ENCODE assay signal across 1 cellular context in genomic region chr14:71321556-71322315, GRCh38.
TF ChIP-seq lines count a peak whose summit lies in the region.

No MANE protein-coding gene starts in this region.

TF ChIP-seq in HepG2, 621 proteins besides CTCF, POLR2A, EP300 and RAD21 (continued from another document and continues in another):
- TF ChIP-seq FOXP4 (CRISPR knock-in tag; IDR thresholded peaks at IDR 0.05) (no peak), ATF5 (CRISPR knock-in tag; IDR thresholded peaks at IDR 0.05; ENCODE audit: low read depth) (no peak), RXRA (CRISPR knock-in tag; IDR thresholded peaks at IDR 0.05) (no peak), BATF2 (CRISPR knock-in tag; IDR thresholded peaks at IDR 0.05) (no peak), YEATS2 (CRISPR knock-in tag; IDR thresholded peaks at IDR 0.05; ENCODE audit: borderline replicate concordance) (no peak), ZNF12 (CRISPR knock-in tag; IDR thresholded peaks at IDR 0.05) (0 out of 2 replicates have a peak, but pooled peaks have one; percentile 19), PRMT3 (CRISPR knock-in tag; IDR thresholded peaks at IDR 0.05; ENCODE audit: borderline replicate concordance, low read depth) (no peak), ZMYM3 (CRISPR knock-in tag; IDR thresholded peaks at IDR 0.05) (no peak), MYC (CRISPR knock-in tag; IDR thresholded peaks at IDR 0.05; ENCODE audit: borderline replicate concordance) (no peak), KIAA2018 (CRISPR knock-in tag; IDR thresholded peaks at IDR 0.05; ENCODE audit: borderline replicate concordance) (no peak), RAD51 (IDR thresholded peaks at IDR 0.05; ENCODE audit: borderline replicate concordance) (no peak), TFDP1 (CRISPR knock-in tag; IDR thresholded peaks at IDR 0.05; ENCODE audit: borderline replicate concordance) (no peak), ZSCAN25 (CRISPR knock-in tag; IDR thresholded peaks at IDR 0.05) (no peak), SMARCC2 (IDR thresholded peaks at IDR 0.05) (no peak), HIVEP1 (CRISPR knock-in tag; IDR thresholded peaks at IDR 0.05) (no peak), ERF (CRISPR knock-in tag; IDR thresholded peaks at IDR 0.05) (no peak), ELF1 (CRISPR knock-in tag; IDR thresholded peaks at IDR 0.05) (no peak), JARID2 (CRISPR knock-in tag; IDR thresholded peaks at IDR 0.05; ENCODE audit: insufficient replicate concordance) (no peak), ZNF513 (CRISPR knock-in tag; conservative IDR thresholded peaks at IDR 0.05) (no peak), SP1 (IDR thresholded peaks at IDR 0.05) (no peak), SP1 (CRISPR knock-in tag; IDR thresholded peaks at IDR 0.05) (0 out of 2 replicates have a peak, but pooled peaks have one; percentile 19), ZNF557 (CRISPR knock-in tag; IDR thresholded peaks at IDR 0.05) (no peak), MLXIP (CRISPR knock-in tag; IDR thresholded peaks at IDR 0.05; ENCODE audit: borderline replicate concordance) (no peak), ZNF234 (CRISPR knock-in tag; conservative IDR thresholded peaks at IDR 0.05) (no peak), FOSL2 (CRISPR knock-in tag; IDR thresholded peaks at IDR 0.05) (peak; percentile 57), ZFP41 (CRISPR knock-in tag; IDR thresholded peaks at IDR 0.05; ENCODE audit: borderline replicate concordance) (no peak), SMAD9 (CRISPR knock-in tag; IDR thresholded peaks at IDR 0.05) (no peak), YEATS4 (CRISPR knock-in tag; IDR thresholded peaks at IDR 0.05; ENCODE audit: borderline replicate concordance) (no peak; the same call in 1 of the 2 replicates), CCDC6 (CRISPR knock-in tag; IDR thresholded peaks at IDR 0.05) (no peak), HES4 (CRISPR knock-in tag; IDR thresholded peaks at IDR 0.05; ENCODE audit: borderline replicate concordance) (no peak), KLF12 (CRISPR knock-in tag; IDR thresholded peaks at IDR 0.05; ENCODE audit: borderline replicate concordance) (no peak), ZNF607 (CRISPR knock-in tag; IDR thresholded peaks at IDR 0.05; ENCODE audit: borderline replicate concordance) (no peak), HNF1A (IDR thresholded peaks at IDR 0.05; ENCODE audit: low read depth) (no peak), HNF1A (CRISPR knock-in tag; IDR thresholded peaks at IDR 0.05; ENCODE audit: borderline replicate concordance) (no peak), MATR3 (CRISPR knock-in tag; IDR thresholded peaks at IDR 0.05) (no peak)
